In genomic region chr10:5811387-5811821, GRCh38 we compare ENCODE assay signal across 9 cellular contexts. TPM values are rescaled to one million over a fixed set of nuclear protein-coding genes. Genes with fewer than 3 reads are reported as not detected.
DNase-seq lines count a peak whose midpoint lies in the region; ATAC-seq, FAIRE-seq and TF ChIP-seq lines count a peak whose summit lies in the region.
"Had no signal": no experiment of that assay in that cellular context is flagged by ENCODE, and none has a peak within 500 bp of the region (broad histone marks: within the 10 kb centered on the region; RNA-seq: fewer than 3 reads in every experiment).

No MANE protein-coding gene starts in this region.

- POLR2A ChIA-PET in HepG2 (lab: Yijun Ruan, JAX): interaction anchor here (1.6 kb wide), 1 partner anchor 11 kb away, joined by 4 read pairs; no protein-coding TSS in a partner anchor

- H2AFZ ChIP-seq in astrocyte (ENCODE audit: low read depth, low read length) (no peak overlapping the region), HepG2 (ENCODE audit: low read length) (no peak overlapping the region)

- TF ChIP-seq RAD21 in HepG2 (CRISPR knock-in tag; IDR thresholded peaks at IDR 0.05): no peak

- H3K36me3 ChIP-seq in astrocyte (ENCODE audit: insufficient read depth, low read length) (peaks cover 5% of the 10 kb centered on the region), HepG2 (replicated peaks in 1 of 2; ENCODE audit: control insufficient read depth in 1 of 2, insufficient read depth in 2 of 2, low read length in 2 of 2) (peaks cover 0 to 9% of the 10 kb centered on the region in 2 experiments; a peak in 2 of 5 replicates), thymus (ENCODE audit: control insufficient read depth, insufficient read depth) (peaks cover 3% of the 10 kb centered on the region)

- H3K4me2 ChIP-seq in astrocyte (ENCODE audit: low read length) (peak overlapping the region; percentile 85), HepG2 (ENCODE audit: low read depth, low read length) (peak overlapping the region; percentile 90)

- in situ Hi-C loops in HepG2 (cut with HindIII; ENCODE audit: extremely low pct_ligation_motif_present, low pct_unique_long_range_greater_than_20kb): loop anchor here (10.0 kb wide), 1 partner anchor 63 kb away; no protein-coding TSS in a partner anchor

- peak overlapping the region; percentile 99 for H3K9ac ChIP-seq in astrocyte (ENCODE audit: low read length)
- H3K9ac ChIP-seq in HepG2 (ENCODE audit: insufficient read depth, low read depth, low read length): peak overlapping the region; percentile 99

- peak overlapping the region; percentile 86 for H3K4me3 Mint-ChIP-seq in Calu3 (ENCODE audit: low read depth, unreplicated experiment)
- peak overlapping the region; percentile 96 for H3K4me3 Mint-ChIP-seq in astrocyte (ENCODE audit: unreplicated experiment)

- H3K27ac Mint-ChIP-seq in Calu3 (ENCODE audit: unreplicated experiment) (peak overlapping the region; percentile 97), astrocyte (ENCODE audit: unreplicated experiment) (peak overlapping the region; percentile 50)

- peaks cover 26% of the 10 kb centered on the region for H3K4me1 Mint-ChIP-seq in Calu3 (ENCODE audit: low read depth, unreplicated experiment)
- H3K4me1 Mint-ChIP-seq in astrocyte (ENCODE audit: low read depth, unreplicated experiment): peaks cover 26% of the 10 kb centered on the region

- 1% methylated on average over 6 of the region's 6 CpGs for WGBS in HepG2 (ENCODE audit: low lambda C conversion rate)
- 16% methylated on average over 6 of the region's 6 CpGs for WGBS in thymus

- H4K20me1 ChIP-seq in astrocyte (ENCODE audit: insufficient read depth, low read length) (peaks cover 62% of the 10 kb centered on the region), HepG2 (ENCODE audit: insufficient read depth, low read length) (peaks cover 62% of the 10 kb centered on the region)

- H3K4me1 ChIP-seq in astrocyte (ENCODE audit: insufficient read depth, low read length) (peaks cover 20% of the 10 kb centered on the region), HepG2 (ENCODE audit: insufficient read depth, low read length) (peaks cover 68% of the 10 kb centered on the region), thymus (ENCODE audit: control insufficient read depth, insufficient read depth, low read length) (peaks cover 7% of the 10 kb centered on the region)

- no peak for ATAC-seq in HepG2
- no peak for ATAC-seq in GM18858 (IDR thresholded peaks at IDR 0.05; ENCODE audit: unreplicated experiment)

- H3K9me3 ChIP-seq in astrocyte (ENCODE audit: insufficient read depth, low read depth, low read length): no peaks in the 10 kb centered on the region
- no peaks in the 10 kb centered on the region for H3K9me3 ChIP-seq in HepG2 (ENCODE audit: low read length)
- no peaks in the 10 kb centered on the region for H3K9me3 ChIP-seq in thymus (ENCODE audit: control insufficient read depth)

- H3K27me3 ChIP-seq in astrocyte (ENCODE audit: insufficient read depth, low read length) (no peaks in the 10 kb centered on the region), HepG2 (ENCODE audit: control insufficient read depth in 1 of 2, insufficient read depth in 2 of 2, low read length in 2 of 2) (peaks cover 0 to 3% of the 10 kb centered on the region in 2 experiments; a peak in 1 of 5 replicates), thymus (ENCODE audit: control insufficient read depth, insufficient read depth) (no peaks in the 10 kb centered on the region)

- peak in 1 of 2 experiments; percentile 34; a peak in 1 of 4 replicates for TF ChIP-seq POLR2A in HepG2 (IDR thresholded peaks at IDR 0.05; ENCODE audit: insufficient read depth in 1 of 2, low read depth in 2 of 2, low read length in 2 of 2)

- intact Hi-C loops in Calu3 (cut with micrococcal nuclease; ENCODE audit: unreplicated experiment) (loop anchor here (2.0 to 5.0 kb wide), 3 partner anchors 61 to 166 kb away; partner anchors contain the start of gene IL15RA), HepG2 (cut with micrococcal nuclease; ENCODE audit: unreplicated experiment) (loop anchor here (5.0 kb wide), 1 partner anchor 76 kb away; the partner anchor contains the start of gene ANKRD16)

- BruUV-seq in Calu3 (replicated peaks; lab: Mats Ljungman, UMichigan): no TSS peak
- no TSS peak for BruUV-seq in HepG2 (replicated peaks; lab: Mats Ljungman, UMichigan)

- H3K36me3 Mint-ChIP-seq in Calu3 (ENCODE audit: insufficient read depth, unreplicated experiment) (peaks cover 50% of the 10 kb centered on the region), astrocyte (ENCODE audit: low read depth, unreplicated experiment) (no peaks in the 10 kb centered on the region)

- DNase-seq in Calu3 (no peak), astrocyte (ENCODE audit: low read depth) (peak; percentile 67), HepG2 (ENCODE audit: low spot score) (peak; percentile 18), NCI-H345 treated with DMSO at 0.1 percent for 48 hours (lab: John Stamatoyannopoulos, UW; ENCODE audit: unreplicated experiment) (no peak), NCI-H2196 (lab: John Stamatoyannopoulos, UW; ENCODE audit: unreplicated experiment) (no peak)
- no peak for DNase-seq in Jurkat, Clone E6-1 (ENCODE audit: low read depth, low spot score)

- CTCF ChIA-PET in Calu3 (lab: Charles Lee): interaction anchor here (0.6 to 0.7 kb wide), 2 partner anchors 195 to 205 kb away, joined by 3 read pairs; no protein-coding TSS in a partner anchor
- CTCF ChIA-PET in HepG2 (lab: Yijun Ruan, JAX; ENCODE audit: low intra/inter-chr PET ratio, low total read pairs): no interaction called here

- TF ChIP-seq EP300 in HepG2 (IDR thresholded peaks at IDR 0.05; ENCODE audit: low read depth in 2 of 2, low read length in 2 of 2): no peak
- TF ChIP-seq EP300 in HepG2 (CRISPR knock-in tag; IDR thresholded peaks at IDR 0.05; ENCODE audit: borderline replicate concordance): no peak

- TF ChIP-seq CTCF in Calu3 (IDR thresholded peaks at IDR 0.05; ENCODE audit: unreplicated experiment) (no peak), astrocyte (IDR thresholded peaks at IDR 0.05; ENCODE audit: insufficient read depth, low read depth, low read length) (no peak), HepG2 (CRISPR knock-in tag; IDR thresholded peaks at IDR 0.05) (no peak)

- H3K27me3 Mint-ChIP-seq in Calu3 (ENCODE audit: unreplicated experiment): no peaks in the 10 kb centered on the region
- no peaks in the 10 kb centered on the region for H3K27me3 Mint-ChIP-seq in astrocyte (ENCODE audit: low read depth, unreplicated experiment)

- FAIRE-seq in astrocyte (lab: Jason Lieb, UNC): no peak
- FAIRE-seq in HepG2 (lab: Jason Lieb, UNC): no peak
- FAIRE-seq: TTC549 had no signal

- H3K79me2 ChIP-seq in astrocyte (ENCODE audit: insufficient read depth, low read length): peaks cover 81% of the 10 kb centered on the region
- H3K79me2 ChIP-seq in HepG2 (ENCODE audit: insufficient read depth, low read length): peaks cover 72% of the 10 kb centered on the region

- H3K27ac ChIP-seq in astrocyte (ENCODE audit: low read depth, low read length): no peak overlapping the region
- H3K27ac ChIP-seq in HepG2 (ENCODE audit: extremely low read length, insufficient read depth, low read length): peak overlapping the region; percentile 100
- H3K27ac ChIP-seq in thymus (ENCODE audit: low read depth): no peak overlapping the region

- no peaks in the 10 kb centered on the region for H3K9me3 Mint-ChIP-seq in Calu3 (ENCODE audit: low read depth, unreplicated experiment)
- no peaks in the 10 kb centered on the region for H3K9me3 Mint-ChIP-seq in astrocyte (ENCODE audit: unreplicated experiment)

- H3K4me3 ChIP-seq in Jurkat, Clone E6-1 (ENCODE audit: low read length): peak overlapping the region; percentile 88
- H3K4me3 ChIP-seq in astrocyte (ENCODE audit: insufficient read depth, low read depth, low read length) (peak overlapping the region; percentile 77), HepG2 (replicated peaks in 1 of 3; ENCODE audit: insufficient read depth in 1 of 3, low read depth in 2 of 3, low read length in 3 of 3) (peak overlapping the region; percentile 89 to 100 (median 97)), thymus (ENCODE audit: low read length) (peak overlapping the region; percentile 43)

TF ChIP-seq in HepG2, 621 proteins besides CTCF, POLR2A, EP300 and RAD21:
- TF ChIP-seq SAP130 (CRISPR knock-in tag; IDR thresholded peaks at IDR 0.05; ENCODE audit: low read depth) (peak; percentile 32), PCBP1 (IDR thresholded peaks at IDR 0.05; ENCODE audit: borderline replicate concordance, low read depth, low read length) (no peak), RBFOX2 (IDR thresholded peaks at IDR 0.05; ENCODE audit: low read depth, low read length) (0 out of 2 replicates have a peak, but pooled peaks have one; percentile 16)
TF ChIP-seq in HepG2: peak in this region for 2.

RNA-seq across cellular contexts. Expression of gene GDI2, which starts 1.8 kb away (rescaled TPM):
- total RNA-seq in Calu3 (2022) (202 and 215 TPM in 2 replicates), astrocyte (267 and 280 TPM in 2 replicates), HepG2 (2016; rRNA removed; fragmentation: Illumina TruSeq; extraction: Trizol) (477 and 756 TPM in 2 replicates)
- 261 TPM for polyA plus RNA-seq in Jurkat, Clone E6-1 (2012; ENCODE audit: insufficient read depth, insufficient read length)
- 312 and 326 TPM in 2 replicates for total RNA-seq in HepG2 (2016; cell fraction: cytosol; rRNA removed; fragmentation: Illumina TruSeq; extraction: Trizol; ENCODE audit: low read depth)
- 471 and 770 TPM in 2 replicates for total RNA-seq in HepG2 (2016; cell fraction: insoluble cytoplasmic fraction; rRNA removed; fragmentation: Illumina TruSeq; extraction: Trizol)
- 290 and 338 TPM in 2 replicates for total RNA-seq in HepG2 (2016; cell fraction: membrane; rRNA removed; fragmentation: Illumina TruSeq; extraction: Trizol)
- 188 and 200 TPM in 2 replicates for total RNA-seq in HepG2 (2016; cell fraction: nucleus; rRNA removed; fragmentation: Illumina TruSeq; extraction: Trizol)
- polyA plus RNA-seq in HepG2 (2011; rRNA removed) (118 and 153 TPM in 2 replicates), thymus (139 TPM)
- 141 and 159 TPM in 2 replicates for polyA plus RNA-seq in HepG2 (2011; cell fraction: cytosol; rRNA removed)
- polyA plus RNA-seq in HepG2 (2011; cell fraction: nucleus; rRNA removed): 45.6 and 58.6 TPM in 2 replicates
- 245 and 302 TPM in 2 replicates for polyA plus RNA-seq in HepG2 (2012)
- polyA plus RNA-seq in HepG2 (2016; cell fraction: cytosol; fragmentation: Illumina TruSeq; extraction: Trizol; ENCODE audit: low read depth): 68.6 and 71.1 TPM in 2 replicates
- 588 and 612 TPM in 2 replicates for polyA plus RNA-seq in HepG2 (2016; cell fraction: insoluble cytoplasmic fraction; fragmentation: Illumina TruSeq; extraction: Trizol; ENCODE audit: low read depth)
- 141 and 156 TPM in 2 replicates for polyA plus RNA-seq in HepG2 (2016; cell fraction: membrane; fragmentation: Illumina TruSeq; extraction: Trizol; ENCODE audit: low read depth)
- 190 and 195 TPM in 2 replicates for polyA plus RNA-seq in HepG2 (2016; cell fraction: nucleus; fragmentation: Illumina TruSeq; extraction: Trizol; ENCODE audit: insufficient read depth, low read depth)
- 88.7 and 522 TPM in 2 replicates for polyA minus RNA-seq in HepG2 (2011; rRNA and poly(A)+ RNA removed; ENCODE audit: low replicate concordance)
- 285 and 334 TPM in 2 replicates for polyA minus RNA-seq in HepG2 (2011; cell fraction: cytosol; rRNA and poly(A)+ RNA removed)
- polyA minus RNA-seq in HepG2 (2011; cell fraction: nucleus; rRNA and poly(A)+ RNA removed): 112 and 162 TPM in 2 replicates

Comparison
In these comparisons a context has a peak if more than half of its experiments do, and no peak if none do; other contexts are left out.
1. DNase-seq: peak in astrocyte (single experiment) and HepG2 (single experiment); none in Calu3 (single experiment), Jurkat, Clone E6-1 (single experiment), NCI-H345 treated with DMSO at 0.1 percent for 48 hours (single experiment) and NCI-H2196 (single experiment).
2. H3K4me3 ChIP-seq: peak in every context shown above with its lines; median percentile 97 in HepG2; 88 in Jurkat, Clone E6-1; 77 in astrocyte; 43 in thymus.